15 cellular contexts compared by ENCODE assay signal in the genomic region with DNA sequence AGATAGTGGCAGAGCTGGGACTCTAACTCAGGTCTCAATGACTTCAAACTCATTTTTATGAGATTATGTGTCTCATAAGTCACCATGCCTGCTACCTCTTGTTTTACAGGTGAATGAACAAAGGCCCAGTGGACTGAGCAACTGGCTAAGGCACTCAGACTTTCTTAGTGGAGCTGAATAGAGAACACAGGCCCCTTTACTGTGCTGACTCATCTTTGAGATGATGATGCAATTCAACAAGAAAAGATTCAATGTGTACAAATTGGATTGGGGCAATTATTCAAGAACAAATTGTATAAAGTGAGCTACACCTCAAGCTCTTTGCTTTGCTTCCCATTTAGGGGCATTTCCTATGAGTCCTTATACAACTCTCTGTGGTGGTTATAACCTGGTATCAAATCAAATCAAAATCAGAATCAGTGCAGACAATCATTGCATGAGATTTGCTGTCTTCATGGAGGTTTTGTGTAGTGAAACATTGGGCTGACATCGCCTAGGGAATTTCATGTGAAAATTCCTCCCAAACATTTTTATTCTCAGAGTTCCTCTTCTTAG.
DNase-seq lines count a peak whose midpoint lies in the region; TF ChIP-seq lines count a peak whose summit lies in the region.
"Had no signal": no experiment of that assay in that cellular context is flagged by ENCODE, and none has a peak within 500 bp of the region (broad histone marks: within the 10 kb centered on the region; RNA-seq: fewer than 3 reads in every experiment).

No MANE protein-coding gene starts in this region.

- peaks cover 19% of the 10 kb centered on the region for H3K27me3 Mint-ChIP-seq in type B pancreatic cell
- H3K27me3 Mint-ChIP-seq in activated T-cell treated with anti-CD3 and anti-CD28 coated beads, Interleukin-2, amount 50 U/mL, for 24 hours: no peaks in the 10 kb centered on the region
- H3K27me3 Mint-ChIP-seq: CD4-positive, alpha-beta T cell had no signal

- H3K4me1 Mint-ChIP-seq in type B pancreatic cell (ENCODE audit: unreplicated experiment): peaks cover 18% of the 10 kb centered on the region
- H3K4me1 Mint-ChIP-seq in activated T-cell treated with anti-CD3 and anti-CD28 coated beads, Interleukin-2, amount 50 U/mL, for 24 hours (ENCODE audit: low read depth): no peaks in the 10 kb centered on the region
- H3K4me1 Mint-ChIP-seq: nephron had no signal

- H3K9me3 Mint-ChIP-seq in type B pancreatic cell: no peaks in the 10 kb centered on the region
- no peaks in the 10 kb centered on the region for H3K9me3 Mint-ChIP-seq in activated T-cell treated with anti-CD3 and anti-CD28 coated beads, Interleukin-2, amount 50 U/mL, for 24 hours
- H3K9me3 Mint-ChIP-seq: CD4-positive, alpha-beta T cell; nephron had no signal

- TF ChIP-seq CTCF in AG04449 (IDR thresholded peaks at IDR 0.05; ENCODE audit: insufficient read depth, low read length, missing control alignments) (no peak), foreskin fibroblast (IDR thresholded peaks at IDR 0.05; ENCODE audit: low read depth, low read length) (no peak), type B pancreatic cell (conservative IDR thresholded peaks at IDR 0.05) (no peak)

- no peak overlapping the region for H3K4me3 ChIP-seq in AG04449 (ENCODE audit: low read depth, low read length)
- H3K4me3 ChIP-seq in foreskin fibroblast (ENCODE audit: low read depth in 1 of 2, low read length in 2 of 2): no peak overlapping the region
- H3K4me3 ChIP-seq: spleen, uterus had no signal

- POLR2A ChIA-PET in AG04449 (lab: Yijun Ruan, JAX): no interaction called here

- CTCF ChIA-PET in AG04449 (lab: Yijun Ruan, JAX): interaction anchor here (0.9 to 12.1 kb wide), 3 partner anchors 225 to 430 kb away, joined by 4 to 214 read pairs (median 175); no protein-coding TSS in a partner anchor

- H3K27ac Mint-ChIP-seq in type B pancreatic cell: no peak overlapping the region
- H3K27ac Mint-ChIP-seq in activated T-cell treated with anti-CD3 and anti-CD28 coated beads, Interleukin-2, amount 50 U/mL, for 24 hours: no peak overlapping the region
- H3K27ac Mint-ChIP-seq: CD4-positive, alpha-beta T cell; nephron had no signal

- no peak overlapping the region for H3K4me3 Mint-ChIP-seq in type B pancreatic cell
- no peak overlapping the region for H3K4me3 Mint-ChIP-seq in activated T-cell treated with anti-CD3 and anti-CD28 coated beads, Interleukin-2, amount 50 U/mL, for 24 hours
- H3K4me3 Mint-ChIP-seq: CD4-positive, alpha-beta T cell; nephron had no signal

- H3K36me3 Mint-ChIP-seq in type B pancreatic cell: no peaks in the 10 kb centered on the region
- H3K36me3 Mint-ChIP-seq in activated T-cell treated with anti-CD3 and anti-CD28 coated beads, Interleukin-2, amount 50 U/mL, for 24 hours (ENCODE audit: low read depth): no peaks in the 10 kb centered on the region

- DNase-seq in AG04449 (ENCODE audit: low read depth, low spot score) (peak; percentile 3), H4 (ENCODE audit: low spot score) (peak; percentile 25), SW480 (ENCODE audit: low spot score) (peak; percentile 41), foreskin fibroblast (peak; percentile 1 to 9), type B pancreatic cell (ENCODE audit: extremely low spot score, unreplicated experiment) (no peak), cerebellar cortex (ENCODE audit: low spot score) (no peak), NCI-H526 (lab: John Stamatoyannopoulos, UW) (no peak)
- no peak for DNase-seq in activated T-cell treated with anti-CD3 and anti-CD28 coated beads, Interleukin-2, amount 50 U/mL, for 24 hours
- DNase-seq: anterior cingulate cortex; CD4-positive, alpha-beta T cell; kidney; NCI-H187 treated with DMSO at 0.1 percent for 48 hours; spleen; uterus had no signal

Comparison
In these comparisons a context has a peak if more than half of its experiments do, and no peak if none do; other contexts are left out.
1. DNase-seq: peak in AG04449 (single experiment), H4 (single experiment), SW480 (single experiment) and foreskin fibroblast (2 of 2); none in type B pancreatic cell (single experiment), cerebellar cortex (single experiment), activated T-cell treated with anti-CD3 and anti-CD28 coated beads, Interleukin-2, amount 50 U/mL, for 24 hours (single experiment) and NCI-H526 (0 of 2).